Comparison of ENCODE assay signal across 8 cellular contexts in the genomic region with DNA sequence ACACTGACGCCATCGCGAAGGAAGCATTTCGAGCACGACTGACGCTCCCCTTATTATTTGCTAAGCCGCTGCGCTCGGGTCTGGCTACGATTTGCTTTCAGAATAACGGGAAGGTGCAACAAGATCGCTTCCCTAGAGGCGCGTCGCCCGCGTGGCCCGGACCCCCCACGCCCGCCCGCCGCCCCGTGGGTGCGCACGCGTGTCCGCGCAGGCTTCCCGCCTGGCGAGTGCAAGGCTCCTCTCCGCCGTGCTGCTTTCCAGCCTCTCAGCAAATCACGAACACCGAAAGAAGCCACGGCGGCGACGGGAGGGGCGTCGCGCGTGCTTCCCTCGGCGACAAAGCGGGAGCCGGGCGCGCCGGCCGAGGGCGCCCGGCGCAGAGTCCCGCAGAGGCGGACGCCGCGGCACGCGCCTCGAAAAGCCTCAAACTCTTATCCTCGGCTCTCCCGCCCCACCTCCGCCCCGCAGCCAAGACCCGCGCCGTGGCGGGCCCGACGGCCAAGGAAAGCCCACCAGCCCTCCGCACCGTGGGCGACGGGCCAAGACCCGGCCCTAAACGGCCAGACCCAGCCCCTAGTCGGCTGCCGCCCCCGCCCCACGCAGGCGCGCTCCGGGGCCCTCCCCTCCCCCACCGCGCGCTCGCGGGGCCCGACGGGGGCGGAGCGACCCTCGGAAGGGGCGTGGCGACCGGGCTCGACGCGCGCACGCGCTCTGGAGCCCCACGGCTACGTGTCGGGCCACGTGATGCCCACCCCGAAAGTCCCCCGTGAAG. TPM values are rescaled to one million over a fixed set of nuclear protein-coding genes. Genes with fewer than 3 reads are reported as not detected.
DNase-seq lines count a peak whose midpoint lies in the region; ATAC-seq and TF ChIP-seq lines count a peak whose summit lies in the region.

No MANE protein-coding gene starts in this region.

- peak overlapping the region; percentile 80 to 95 for H3K27ac Mint-ChIP-seq in activated naive CD4-positive, alpha-beta T cell treated with anti-CD3 and anti-CD28 coated beads, Interleukin-2, amount 50 U/mL, for 72 hours

- H3K27me3 ChIP-seq in DND-41 (ENCODE audit: insufficient read depth, low read length, poor library complexity) (no peaks in the 10 kb centered on the region), HUES64 (ENCODE audit: insufficient read depth, low read length) (no peaks in the 10 kb centered on the region), SK-N-SH (ENCODE audit: insufficient read depth) (no peaks in the 10 kb centered on the region), suprapubic skin (no peaks in the 10 kb centered on the region)

- peaks cover 0 to 11% of the 10 kb centered on the region in 2 donors for H3K36me3 Mint-ChIP-seq in activated naive CD4-positive, alpha-beta T cell treated with anti-CD3 and anti-CD28 coated beads, Interleukin-2, amount 50 U/mL, for 72 hours

- H3K4me1 ChIP-seq in DND-41 (ENCODE audit: insufficient read depth, low read length) (peaks cover 23% of the 10 kb centered on the region), HUES64 (ENCODE audit: insufficient read depth, low read length) (peaks cover 25% of the 10 kb centered on the region), SK-N-SH (ENCODE audit: control insufficient read depth in 1 of 2, insufficient read depth in 2 of 2, low read depth in 1 of 2, low read length in 1 of 2) (peaks cover 3 to 7% of the 10 kb centered on the region in 2 experiments; a peak in 2 of 4 replicates), suprapubic skin (peaks cover 19% of the 10 kb centered on the region)

- ATAC-seq in DND-41 (ENCODE audit: insufficient read depth, low read depth) (peak; percentile 55), GM21447 (IDR thresholded peaks at IDR 0.05; ENCODE audit: unreplicated experiment) (peak; percentile 42), omental fat pad (ENCODE audit: low FRiP score) (peak; percentile 87)
- peak; percentile 67 to 73 for ATAC-seq in activated naive CD4-positive, alpha-beta T cell treated with anti-CD3 and anti-CD28 coated beads, Interleukin-2, amount 50 U/mL, for 72 hours

- TF ChIP-seq RAD21 in SK-N-SH (IDR thresholded peaks at IDR 0.05; ENCODE audit: low read length), result no peak

- under 1% methylated on average over 109 of the region's 109 CpGs for WGBS in HUES64
- 0% methylated on average over 30 of the region's 109 CpGs for WGBS in SK-N-SH (ENCODE audit: low lambda C conversion rate)
- 0% methylated on average over 25 of the region's 109 CpGs for WGBS in suprapubic skin

- H3K4me2 ChIP-seq in DND-41 (ENCODE audit: insufficient read depth, low read length) (peak overlapping the region; percentile 60), SK-N-SH (peak overlapping the region; percentile 88)

- H3K27ac ChIP-seq in DND-41 (ENCODE audit: low read length) (peak overlapping the region; percentile 66; the same call in 1 of the 2 replicates), HUES64 (ENCODE audit: low read depth, low read length) (peak overlapping the region; percentile 95), SK-N-SH (ENCODE audit: low read depth in 2 of 2, low read length in 1 of 2) (peak overlapping the region; percentile 89 to 95), suprapubic skin (peak overlapping the region; percentile 100)

- H3F3A ChIP-seq in SK-N-SH (replicated peaks; ENCODE audit: insufficient read depth), result peaks cover 14% of the 10 kb centered on the region

- H2AFZ ChIP-seq in DND-41 (ENCODE audit: low read depth, low read length) (peak overlapping the region; percentile 65), SK-N-SH (ENCODE audit: low read depth) (peak overlapping the region; percentile 79; the same call in 1 of the 2 replicates)

- peak; percentile 11 to 72 for TF ChIP-seq POLR2A in suprapubic skin (IDR thresholded peaks at IDR 0.05)

- no peaks in the 10 kb centered on the region for H3K9me3 Mint-ChIP-seq in activated naive CD4-positive, alpha-beta T cell treated with anti-CD3 and anti-CD28 coated beads, Interleukin-2, amount 50 U/mL, for 72 hours

- H3K9ac ChIP-seq in DND-41 (ENCODE audit: low read depth, low read length) (peak overlapping the region; percentile 54), HUES64 (ENCODE audit: low read depth, low read length) (peak overlapping the region; percentile 86), SK-N-SH (peak overlapping the region; percentile 87)

- peak; percentile 76 for DNase-seq in DND-41
- peak; percentile 99 for DNase-seq in SK-N-SH
- peak; percentile 91 to 93 for DNase-seq in activated naive CD4-positive, alpha-beta T cell treated with anti-CD3 and anti-CD28 coated beads, Interleukin-2, amount 50 U/mL, for 72 hours (ENCODE audit: low spot score in 2 of 2)
- peak; percentile 93 for DNase-seq in glomerular visceral epithelial cell (ENCODE audit: extremely low spot score)
- DNase-seq in omental fat pad (ENCODE audit: low spot score), result peak; percentile 60
- DNase-seq in suprapubic skin (ENCODE audit: low spot score in 2 of 2), result peak; percentile 90 to 91

- no peak for TF ChIP-seq EP300 in SK-N-SH (IDR thresholded peaks at IDR 0.05; ENCODE audit: borderline replicate concordance in 1 of 2, low read depth in 1 of 2, low read length in 1 of 2)
- TF ChIP-seq EP300 in suprapubic skin (IDR thresholded peaks at IDR 0.05), result no peak

- H3K79me2 ChIP-seq in DND-41 (ENCODE audit: insufficient read depth, low read length) (peaks cover 34% of the 10 kb centered on the region), SK-N-SH (ENCODE audit: insufficient read depth) (peaks cover 34% of the 10 kb centered on the region)

- H3K36me3 ChIP-seq in DND-41 (ENCODE audit: insufficient read depth, low read length) (no peaks in the 10 kb centered on the region; the same call in 1 of the 2 replicates), HUES64 (ENCODE audit: insufficient read depth, low read length) (no peaks in the 10 kb centered on the region), SK-N-SH (replicated peaks in 1 of 2; ENCODE audit: control insufficient read depth in 1 of 2, insufficient read depth in 2 of 2, low read length in 1 of 2) (no peaks in the 10 kb centered on the region), suprapubic skin (no peaks in the 10 kb centered on the region)

- no peaks in the 10 kb centered on the region for H3K9me2 ChIP-seq in SK-N-SH

- H3K4me3 ChIP-seq in DND-41 (ENCODE audit: low read depth in 1 of 2, low read length in 2 of 2) (peak overlapping the region; percentile 9 to 59; a peak in 3 of 4 replicates), HUES64 (ENCODE audit: low read length) (peak overlapping the region; percentile 66), SK-N-SH (ENCODE audit: low read depth in 2 of 2, low read length in 1 of 2) (peak overlapping the region; percentile 72 to 89), suprapubic skin (peak overlapping the region; percentile 97)

- H3K9me3 ChIP-seq in DND-41 (ENCODE audit: insufficient read depth, low read length, severe bottlenecking) (no peaks in the 10 kb centered on the region), HUES64 (ENCODE audit: insufficient read depth, low read depth, low read length) (no peaks in the 10 kb centered on the region), SK-N-SH (no peaks in the 10 kb centered on the region), suprapubic skin (no peaks in the 10 kb centered on the region)

- CTCF ChIA-PET in SK-N-SH (lab: Yijun Ruan, JAX), result no interaction called here

- TF ChIP-seq CTCF in DND-41 (IDR thresholded peaks at IDR 0.05; ENCODE audit: borderline replicate concordance, extremely low read depth, low read length, poor library complexity, severe bottlenecking) (no peak), SK-N-SH (IDR thresholded peaks at IDR 0.05) (no peak), omental fat pad (IDR thresholded peaks at IDR 0.05) (no peak), suprapubic skin (IDR thresholded peaks at IDR 0.05) (no peak)

- H4K20me1 ChIP-seq in DND-41 (ENCODE audit: insufficient read depth, low read length) (peaks cover 17% of the 10 kb centered on the region; the same call in 1 of the 2 replicates), SK-N-SH (ENCODE audit: insufficient read depth) (peaks cover 16% of the 10 kb centered on the region)

- POLR2A ChIA-PET in SK-N-SH (lab: Yijun Ruan, JAX), result no interaction called here

TF ChIP-seq in SK-N-SH, 30 proteins besides CTCF, POLR2A, EP300 and RAD21 (continues in another document):
- peak; percentile 64 for TF ChIP-seq MXI1 (IDR thresholded peaks at IDR 0.05; ENCODE audit: low read depth, low read length)
- no peak for TF ChIP-seq NFIC (IDR thresholded peaks at IDR 0.05; ENCODE audit: borderline replicate concordance)
- TF ChIP-seq POLR2AphosphoS5 (IDR thresholded peaks at IDR 0.05; ENCODE audit: low read depth, low read length), result peak; percentile 69
- no peak for TF ChIP-seq TAF1 (IDR thresholded peaks at IDR 0.05; ENCODE audit: borderline replicate concordance, low read depth, low read length)
- TF ChIP-seq, protein P1, sequence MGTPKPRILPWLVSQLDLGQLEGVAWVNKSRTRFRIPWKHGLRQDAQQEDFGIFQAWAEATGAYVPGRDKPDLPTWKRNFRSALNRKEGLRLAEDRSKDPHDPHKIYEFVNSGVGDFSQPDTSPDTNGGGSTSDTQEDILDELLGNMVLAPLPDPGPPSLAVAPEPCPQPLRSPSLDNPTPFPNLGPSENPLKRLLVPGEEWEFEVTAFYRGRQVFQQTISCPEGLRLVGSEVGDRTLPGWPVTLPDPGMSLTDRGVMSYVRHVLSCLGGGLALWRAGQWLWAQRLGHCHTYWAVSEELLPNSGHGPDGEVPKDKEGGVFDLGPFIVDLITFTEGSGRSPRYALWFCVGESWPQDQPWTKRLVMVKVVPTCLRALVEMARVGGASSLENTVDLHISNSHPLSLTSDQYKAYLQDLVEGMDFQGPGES (IDR thresholded peaks at IDR 0.05; ENCODE audit: low read depth, low read length), result no peak
- no peak; the same call in 1 of the 2 replicates for TF ChIP-seq SIN3A (IDR thresholded peaks at IDR 0.05; ENCODE audit: borderline replicate concordance, low read depth, low read length)
- TF ChIP-seq TCF12 (IDR thresholded peaks at IDR 0.05), result no peak
- peak; percentile 90 for TF ChIP-seq NRF1 (IDR thresholded peaks at IDR 0.05; ENCODE audit: low read depth, low read length)
- TF ChIP-seq SMC3 (IDR thresholded peaks at IDR 0.05; ENCODE audit: low read depth, low read length), result 0 out of 2 replicates have a peak, but pooled peaks have one; percentile 5
- TF ChIP-seq MAX (IDR thresholded peaks at IDR 0.05; ENCODE audit: low read depth), result peak; percentile 64
- TF ChIP-seq RFX5 (IDR thresholded peaks at IDR 0.05; ENCODE audit: low read length), result no peak

RNA-seq across cellular contexts. Expression of gene QKI, which starts 1.0 kb away (rescaled TPM):
- polyA plus RNA-seq in HUES64 (2013, experiment 1 of 2), result 133 TPM
- 152 TPM for polyA plus RNA-seq in HUES64 (2013, experiment 2 of 2)
- polyA plus RNA-seq in SK-N-SH (2012; rRNA removed), result 51.1 and 67.2 TPM in 2 replicates
- polyA plus RNA-seq in SK-N-SH (2012; cell fraction: cytosol; rRNA removed), result 51.1 and 60.4 TPM in 2 replicates
- 38.2 and 48.8 TPM in 2 replicates for polyA plus RNA-seq in SK-N-SH (2012; cell fraction: nucleus; rRNA removed)
- total RNA-seq in activated naive CD4-positive, alpha-beta T cell treated with anti-CD3 and anti-CD28 coated beads, Interleukin-2, amount 50 U/mL, for 72 hours, result 10 to 100 TPM; 54.7 to 61.8 TPM
- total RNA-seq in omental fat pad, result 100 to 1,000 TPM; 229 to 300 (median 263) TPM
- total RNA-seq in suprapubic skin, result 100 to 1,000 TPM; 149 to 187 (median 165) TPM

Comparison
In these comparisons a context has a peak if more than half of its experiments do, and no peak if none do; other contexts are left out.
1. Peak in every context shown above with its lines: DNase-seq, ATAC-seq, H3K4me3 ChIP-seq and H3K27ac ChIP-seq.
2. H3K4me3 ChIP-seq: peak in every context shown above with its lines; median percentile 97 in suprapubic skin; 80 in SK-N-SH; 66 in HUES64; 34 in DND-41.